Comparison of ENCODE assay signal across 2 cellular contexts in genomic region chr6:56521454-56521853, GRCh38.
TF ChIP-seq lines count a peak whose summit lies in the region.

No MANE protein-coding gene starts in this region.

TF ChIP-seq in SK-N-SH treated with all-trans-retinoic acid at 6 μM for 48 hours, 23 proteins besides CTCF, POLR2A, EP300 and RAD21:
- peak; percentile 84 for TF ChIP-seq ISL1 (CRISPR knock-in tag; IDR thresholded peaks at IDR 0.05)
- no peak for TF ChIP-seq CSDC2 (CRISPR knock-in tag; IDR thresholded peaks at IDR 0.05)
- TF ChIP-seq ARNTL (CRISPR knock-in tag; IDR thresholded peaks at IDR 0.05; ENCODE audit: borderline replicate concordance, low read depth) = no peak
- no peak for TF ChIP-seq ZNF8 (CRISPR knock-in tag; IDR thresholded peaks at IDR 0.05)
- TF ChIP-seq PPARA (CRISPR knock-in tag; IDR thresholded peaks at IDR 0.05; ENCODE audit: borderline replicate concordance) = no peak
- no peak for TF ChIP-seq ZFP30 (CRISPR knock-in tag; IDR thresholded peaks at IDR 0.05)

TF ChIP-seq in SK-N-SH, 30 proteins besides CTCF, POLR2A, EP300 and RAD21 (continued from another document):
- TF ChIP-seq GATA2 (CRISPR knock-in tag; IDR thresholded peaks at IDR 0.05) (no peak), REST (IDR thresholded peaks at IDR 0.05; ENCODE audit: low read depth, low read length) (no peak), EZH2phosphoT487 (IDR thresholded peaks at IDR 0.05; ENCODE audit: borderline replicate concordance, low read depth) (no peak), ELF1 (IDR thresholded peaks at IDR 0.05) (no peak), MXI1 (IDR thresholded peaks at IDR 0.05; ENCODE audit: low read depth, low read length) (no peak), GABPA (IDR thresholded peaks at IDR 0.05; ENCODE audit: low read depth) (no peak), NRF1 (IDR thresholded peaks at IDR 0.05; ENCODE audit: low read depth, low read length) (no peak), POLR2AphosphoS5 (IDR thresholded peaks at IDR 0.05; ENCODE audit: low read depth, low read length) (no peak), USF1 (IDR thresholded peaks at IDR 0.05; ENCODE audit: borderline replicate concordance, low read depth) (no peak), TAF1 (IDR thresholded peaks at IDR 0.05; ENCODE audit: borderline replicate concordance, low read depth, low read length) (no peak), PBX3 (IDR thresholded peaks at IDR 0.05) (no peak), RXRA (IDR thresholded peaks at IDR 0.05; ENCODE audit: borderline replicate concordance, low read depth) (no peak), TEAD4 (IDR thresholded peaks at IDR 0.05; ENCODE audit: borderline replicate concordance, insufficient read depth) (no peak), IRF3 (IDR thresholded peaks at IDR 0.05; ENCODE audit: low read depth, low read length) (no peak), FOSL2 (IDR thresholded peaks at IDR 0.05; ENCODE audit: borderline replicate concordance, low read depth) (no peak), SIN3A (IDR thresholded peaks at IDR 0.05; ENCODE audit: borderline replicate concordance, low read depth, low read length) (no peak)
